ENCODE assay signal across 34 cellular contexts in the genomic region with DNA sequence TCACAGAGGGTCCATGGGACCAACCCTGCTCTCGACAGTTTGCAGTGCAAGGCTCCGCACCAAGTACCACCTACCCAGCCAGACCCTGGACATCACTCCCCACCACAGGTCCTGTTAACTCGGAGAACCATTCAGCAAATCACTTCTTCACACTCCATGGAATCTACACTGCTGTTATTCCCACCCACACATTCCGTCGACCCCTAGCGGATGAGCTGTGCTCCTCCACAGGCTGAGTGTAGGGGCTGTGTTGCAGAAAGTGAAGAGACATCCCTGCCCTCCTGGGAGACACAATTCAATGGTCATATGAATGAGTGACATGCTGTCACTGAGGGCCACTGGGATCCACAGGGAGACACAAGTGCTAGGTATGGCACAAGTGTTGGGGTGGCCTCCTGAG. TPM values are rescaled to one million over a fixed set of nuclear protein-coding genes. Genes with fewer than 3 reads are reported as not detected.
"Had no signal": no experiment of that assay in that cellular context is flagged by ENCODE, and none has a peak within 500 bp of the region (broad histone marks: within the 10 kb centered on the region; RNA-seq: fewer than 3 reads in every experiment).

No MANE protein-coding gene starts in this region.

- H3K9me2 ChIP-seq: SK-N-SH had no signal

- H3K9me3 ChIP-seq: adrenal gland, MG63, SJCRH30, SK-N-SH had no signal

- H3K27me3 ChIP-seq: adrenal gland, cardiac muscle cell, MG63, SJCRH30 had no signal

- H3K27ac Mint-ChIP-seq: activated B cell treated with CpG ODN at 0.5 μM for 24 hours; activated CD4-positive, alpha-beta memory T cell treated with anti-CD3 and anti-CD28 coated beads for 36 hours; activated naive CD4-positive, alpha-beta T cell treated with anti-CD3 and anti-CD28 coated beads for 36 hours; activated naive CD4-positive, alpha-beta T cell treated with anti-CD3 and anti-CD28 coated beads, Interleukin-2, amount 50 U/mL, for 72 hours; activated T-helper 1 cell treated with anti-CD3 and anti-CD28 coated beads, Interleukin-12 subunit alpha, Interleukin-12 subunit beta, Interleukin-2, Interleukin-4 antibody, amounts not matched to agents 30 ng/mL and 10 ng/mL and 1 ng/mL, durations not matched to agents 14 hours and 24 hours and 36 hours; brain; T-helper 1 cell treated with Interleukin-12 subunit alpha and Interleukin-12 subunit beta and Interleukin-4 antibody, amounts not matched to agents 30 μg/mL and 1 μg/mL, for 36 hours; T-helper 2 cell treated with Interferon-gamma antibody and Interleukin-4, amounts not matched to agents 5 μg/mL and 100 μg/mL, for 36 hours had no signal

- H3K36me3 Mint-ChIP-seq: activated naive CD4-positive, alpha-beta T cell treated with anti-CD3 and anti-CD28 coated beads, Interleukin-2, amount 50 U/mL, for 72 hours had no signal

- H3K27me3 Mint-ChIP-seq: activated B cell treated with CpG ODN at 0.5 μM for 24 hours; activated CD4-positive, alpha-beta memory T cell treated with anti-CD3 and anti-CD28 coated beads for 36 hours; brain; central memory CD8-positive, alpha-beta T cell had no signal

- H3K36me3 ChIP-seq: SJCRH30 had no signal

- H3K4me1 ChIP-seq: SJCRH30 had no signal

- H3K27ac ChIP-seq: adrenal gland, cardiac muscle cell, SJCRH30 had no signal

- H3K4me1 Mint-ChIP-seq: activated B cell treated with CpG ODN at 0.5 μM for 24 hours; central memory CD8-positive, alpha-beta T cell had no signal

- H3K4me3 Mint-ChIP-seq: activated B cell treated with CpG ODN at 0.5 μM for 24 hours; activated CD4-positive, alpha-beta memory T cell treated with anti-CD3 and anti-CD28 coated beads for 36 hours; activated naive CD4-positive, alpha-beta T cell treated with anti-CD3 and anti-CD28 coated beads for 36 hours; activated T-cell treated with anti-CD3 and anti-CD28 coated beads, Interleukin-2, amount 50 U/mL, for 4 hours; activated T-helper 1 cell treated with anti-CD3 and anti-CD28 coated beads, Interleukin-12 subunit alpha, Interleukin-12 subunit beta, Interleukin-2, Interleukin-4 antibody, amounts not matched to agents 30 ng/mL and 10 ng/mL and 1 ng/mL, durations not matched to agents 14 hours and 24 hours and 36 hours; brain; central memory CD8-positive, alpha-beta T cell; T-helper 1 cell treated with Interleukin-12 subunit alpha and Interleukin-12 subunit beta and Interleukin-4 antibody, amounts not matched to agents 30 μg/mL and 1 μg/mL, for 36 hours; T-helper 2 cell treated with Interferon-gamma antibody and Interleukin-4, amounts not matched to agents 5 μg/mL and 100 μg/mL, for 36 hours had no signal

- ATAC-seq: activated naive CD4-positive, alpha-beta T cell treated with anti-CD3 and anti-CD28 coated beads, Interleukin-2, amount 50 U/mL, for 72 hours; activated T-cell treated with anti-CD3 and anti-CD28 coated beads, Interleukin-2, amount 50 U/mL, for 4 hours had no signal

- DNase-seq: activated B cell treated with CpG ODN at 0.5 μM for 24 hours; activated CD4-positive, alpha-beta memory T cell treated with anti-CD3 and anti-CD28 coated beads for 36 hours; activated CD4-positive, alpha-beta T cell treated with anti-CD3 and anti-CD28 coated beads for 4 hours; activated CD4-positive, alpha-beta T cell treated with anti-CD3 and anti-CD28 coated beads, Interleukin-2, amount 50 U/mL, for 1 hour; activated CD4-positive, CD25-positive, alpha-beta regulatory T cell treated with anti-CD3 and anti-CD28 coated beads, Interleukin-2, amount 50 U/mL, for 72 hours; activated CD8-positive, alpha-beta memory T cell treated with anti-CD3 and anti-CD28 coated beads, Interleukin-2, amount 50 U/mL, for 4 hours; activated gamma-delta T cell treated with Interleukin-2 at 50 U/mL for 16 hours; activated naive CD4-positive, alpha-beta T cell treated with anti-CD3 and anti-CD28 coated beads for 36 hours; activated T-cell treated with anti-CD3 and anti-CD28 coated beads for 4 hours; activated T-cell treated with anti-CD3 and anti-CD28 coated beads, Interleukin-2, amount 50 U/mL, for 4 hours; adrenal gland; Kasumi-1; KG1; MG63; NCI-H1048; NCI-H1105 treated with DMSO at 0.1 percent for 48 hours; NCI-H1436; NCI-H1694; NCI-H1930; NCI-H345; NCI-H524 treated with DMSO at 0.1 percent for 48 hours; NCI-H748 treated with DMSO at 0.1 percent for 48 hours; NK-92 treated with Interleukin-12 subunit alpha and Interleukin-12 subunit beta, amount 100 ng/mL, for 24 hours; SHP77; SJCRH30; SK-N-SH had no signal

- H3K9me3 Mint-ChIP-seq: activated B cell treated with CpG ODN at 0.5 μM for 24 hours; activated CD4-positive, alpha-beta memory T cell treated with anti-CD3 and anti-CD28 coated beads for 36 hours; activated naive CD4-positive, alpha-beta T cell treated with anti-CD3 and anti-CD28 coated beads for 36 hours; activated naive CD4-positive, alpha-beta T cell treated with anti-CD3 and anti-CD28 coated beads, Interleukin-2, amount 50 U/mL, for 72 hours; activated T-cell treated with anti-CD3 and anti-CD28 coated beads, Interleukin-2, amount 50 U/mL, for 4 hours; activated T-helper 1 cell treated with anti-CD3 and anti-CD28 coated beads, Interleukin-12 subunit alpha, Interleukin-12 subunit beta, Interleukin-2, Interleukin-4 antibody, amounts not matched to agents 30 ng/mL and 10 ng/mL and 1 ng/mL, durations not matched to agents 14 hours and 24 hours and 36 hours; brain; central memory CD8-positive, alpha-beta T cell; T-helper 1 cell treated with Interleukin-12 subunit alpha and Interleukin-12 subunit beta and Interleukin-4 antibody, amounts not matched to agents 30 μg/mL and 1 μg/mL, for 36 hours; T-helper 2 cell treated with Interferon-gamma antibody and Interleukin-4, amounts not matched to agents 5 μg/mL and 100 μg/mL, for 36 hours had no signal

- H3K4me2 ChIP-seq: SK-N-SH had no signal

- H3K9ac ChIP-seq: SK-N-SH had no signal

- H3K4me3 ChIP-seq: adrenal gland, cardiac muscle cell, MG63, SJCRH30 had no signal

RNA-seq across cellular contexts. Expression of gene HBZ, which starts 46.9 kb away (rescaled TPM):
- total RNA-seq: activated B cell treated with CpG ODN at 0.5 μM for 24 hours; activated CD4-positive, alpha-beta memory T cell treated with anti-CD3 and anti-CD28 coated beads for 36 hours; activated naive CD4-positive, alpha-beta T cell treated with anti-CD3 and anti-CD28 coated beads for 36 hours; activated naive CD4-positive, alpha-beta T cell treated with anti-CD3 and anti-CD28 coated beads, Interleukin-2, amount 50 U/mL, for 72 hours; activated T-helper 1 cell treated with anti-CD3 and anti-CD28 coated beads, Interleukin-12 subunit alpha, Interleukin-12 subunit beta, Interleukin-2, Interleukin-4 antibody, amounts not matched to agents 30 ng/mL and 10 ng/mL and 1 ng/mL, durations not matched to agents 14 hours and 24 hours and 36 hours; cardiac muscle cell; NCI-H460; SJCRH30 had no signal
- polyA plus RNA-seq: adrenal gland, cardiac muscle cell, SK-N-SH had no signal
